17 cellular contexts compared by ENCODE assay signal in the genomic region with DNA sequence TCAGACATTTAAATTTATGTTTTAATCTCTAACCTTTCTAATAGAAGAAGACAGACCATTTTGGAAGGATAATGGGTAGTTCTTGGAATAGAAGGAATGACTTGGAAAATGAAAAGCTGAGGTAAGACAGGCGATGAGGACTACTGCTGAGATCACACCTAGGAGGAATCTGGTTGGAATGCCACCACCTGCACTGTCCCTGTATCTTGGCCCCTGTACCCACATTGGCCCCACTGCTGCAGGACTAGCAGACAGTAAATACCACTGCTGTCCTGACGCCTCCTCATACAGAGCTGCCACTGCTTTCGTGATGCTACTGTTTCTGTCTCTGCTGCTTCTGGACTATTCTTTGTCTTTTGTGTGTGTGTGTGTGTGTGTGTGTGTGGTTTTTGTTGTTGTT.
A peak's percentile ranks its signal among the peaks of the same experiment; 100 is the strongest.
DNase-seq lines count a peak whose midpoint lies in the region; ATAC-seq, FAIRE-seq and TF ChIP-seq lines count a peak whose summit lies in the region.
"Had no signal": no experiment of that assay in that cellular context is flagged by ENCODE, and none has a peak within 500 bp of the region (broad histone marks: within the 10 kb centered on the region; RNA-seq: fewer than 3 reads in every experiment).

No MANE protein-coding gene starts in this region.

- no peak for TF ChIP-seq POLR2A in H1 (IDR thresholded peaks at IDR 0.05; ENCODE audit: control extremely low read depth in 1 of 2, low read depth in 2 of 2, low read length in 2 of 2)

- no peaks in the 10 kb centered on the region for H3K27me3 ChIP-seq in H1 (replicated peaks in 1 of 4; ENCODE audit: control insufficient read depth in 3 of 4, extremely low read depth in 1 of 4, insufficient read depth in 3 of 4, low read length in 3 of 4)
- H3K27me3 ChIP-seq in neuronal stem cell (ENCODE audit: control insufficient read depth in 3 of 3, insufficient read depth in 3 of 3, low read depth in 1 of 3, low read length in 3 of 3), result no peaks in the 10 kb centered on the region

- no peaks in the 10 kb centered on the region for H4K20me1 ChIP-seq in H1 (replicated peaks in 1 of 2; ENCODE audit: control insufficient read depth in 1 of 2, insufficient read depth in 2 of 2, low read length in 2 of 2)

- H3K4me1 Mint-ChIP-seq in stimulated activated memory B cell treated with anti-CD40 and anti-IgM and Interleukin-4, amounts not matched to agents 10 μg/mL and 1 μg/mL and 100 μg/mL, for 72 hours, result peaks cover 11% of the 10 kb centered on the region
- H3K4me1 Mint-ChIP-seq in activated CD8-positive, alpha-beta T cell treated with anti-CD3 and anti-CD28 coated beads for 36 hours (ENCODE audit: low read depth), result no peaks in the 10 kb centered on the region
- H3K4me1 Mint-ChIP-seq: CD4-positive, alpha-beta memory T cell had no signal

- H3K79me1 ChIP-seq in H1 (ENCODE audit: low read depth, low read length) (no peaks in the 10 kb centered on the region), neuronal stem cell (ENCODE audit: low read depth, low read length) (no peaks in the 10 kb centered on the region)

- H2BK12ac ChIP-seq in H1 (ENCODE audit: low read depth, low read length), result no peak overlapping the region
- no peak overlapping the region for H2BK12ac ChIP-seq in neuronal stem cell (ENCODE audit: low read length)

- H4K91ac ChIP-seq in H1 (replicated peaks; ENCODE audit: insufficient read length, low read length) (no peak overlapping the region), neuronal stem cell (ENCODE audit: low read depth, low read length, poor library complexity) (no peak overlapping the region)

- H2BK15ac ChIP-seq in H1 (ENCODE audit: low read length) (no peak overlapping the region), neuronal stem cell (ENCODE audit: low read length) (no peak overlapping the region)

- no peak overlapping the region for H3K4me2 ChIP-seq in H1 (ENCODE audit: insufficient read depth in 1 of 2, low read depth in 2 of 2, low read length in 2 of 2)
- no peak overlapping the region for H3K4me2 ChIP-seq in neuronal stem cell (ENCODE audit: insufficient read depth, low read length, poor library complexity, severe bottlenecking)
- H3K4me2 ChIP-seq: GM23338 had no signal

- 85% methylated on average over 3 of the region's 3 CpGs; no CpG with 5 or more reads in 1 of the 2 experiments for WGBS in H1 (ENCODE audit: extremely low coverage in 1 of 2, insufficient coverage in 1 of 2, insufficient read length in 1 of 2, insufficient replicate concordance in 2 of 2, low coverage in 1 of 2, low lambda C conversion rate in 2 of 2, missing lambda C conversion rate in 1 of 2), 2 experiments
- no CpG with 5 or more reads among the region's 3 CpGs for WGBS in neuronal stem cell (ENCODE audit: extremely low coverage in 2 of 2, insufficient read length in 2 of 2, insufficient replicate concordance in 1 of 2), 2 donors

- no peak overlapping the region for H3K14ac ChIP-seq in H1 (ENCODE audit: insufficient read length)
- H3K14ac ChIP-seq in neuronal stem cell (ENCODE audit: low read length), result no peak overlapping the region

- H3K9me3 ChIP-seq in H1 (ENCODE audit: insufficient read depth in 2 of 2, low read depth in 1 of 2, low read length in 1 of 2) (no peaks in the 10 kb centered on the region), neuronal stem cell (replicated peaks in 1 of 2; ENCODE audit: control insufficient read depth in 2 of 2, insufficient read depth in 1 of 2, low read depth in 1 of 2, low read length in 2 of 2) (peaks cover 2 to 7% of the 10 kb centered on the region in 2 donors)
- H3K9me3 ChIP-seq: Caco-2, HAP-1 had no signal

- H3K18ac ChIP-seq in H1 (ENCODE audit: extremely low read depth, low read length) (no peak overlapping the region), neuronal stem cell (ENCODE audit: low read length) (peak overlapping the region; percentile 67)

- H3K36me3 Mint-ChIP-seq in stimulated activated memory B cell treated with anti-CD40 and anti-IgM and Interleukin-4, amounts not matched to agents 10 μg/mL and 1 μg/mL and 100 μg/mL, for 72 hours, result no peaks in the 10 kb centered on the region
- no peaks in the 10 kb centered on the region for H3K36me3 Mint-ChIP-seq in activated CD8-positive, alpha-beta T cell treated with anti-CD3 and anti-CD28 coated beads for 36 hours (ENCODE audit: low read depth)
- H3K36me3 Mint-ChIP-seq: CD4-positive, alpha-beta memory T cell had no signal

- peaks cover 8% of the 10 kb centered on the region for H3K27me3 Mint-ChIP-seq in stimulated activated memory B cell treated with anti-CD40 and anti-IgM and Interleukin-4, amounts not matched to agents 10 μg/mL and 1 μg/mL and 100 μg/mL, for 72 hours
- no peaks in the 10 kb centered on the region for H3K27me3 Mint-ChIP-seq in activated CD8-positive, alpha-beta T cell treated with anti-CD3 and anti-CD28 coated beads for 36 hours
- H3K27me3 Mint-ChIP-seq: CD4-positive, alpha-beta memory T cell had no signal

- TF ChIP-seq RAD21 in H1 (IDR thresholded peaks at IDR 0.05 in 1 of 2, conservative IDR thresholded peaks at IDR 0.05 in 1 of 2; ENCODE audit: low read depth in 2 of 2, low read length in 2 of 2), result no peak

- H2BK5ac ChIP-seq in H1 (ENCODE audit: low read depth, low read length), result no peak overlapping the region
- H2BK5ac ChIP-seq in neuronal stem cell (ENCODE audit: low read length), result no peak overlapping the region

- H3K4me3 Mint-ChIP-seq in stimulated activated memory B cell treated with anti-CD40 and anti-IgM and Interleukin-4, amounts not matched to agents 10 μg/mL and 1 μg/mL and 100 μg/mL, for 72 hours, result no peak overlapping the region
- H3K4me3 Mint-ChIP-seq in activated CD8-positive, alpha-beta T cell treated with anti-CD3 and anti-CD28 coated beads for 36 hours, result no peak overlapping the region
- H3K4me3 Mint-ChIP-seq: CD4-positive, alpha-beta memory T cell; GM23338; HFFc6 had no signal

- no peaks in the 10 kb centered on the region for H3K9me3 Mint-ChIP-seq in stimulated activated memory B cell treated with anti-CD40 and anti-IgM and Interleukin-4, amounts not matched to agents 10 μg/mL and 1 μg/mL and 100 μg/mL, for 72 hours
- H3K9me3 Mint-ChIP-seq in activated CD8-positive, alpha-beta T cell treated with anti-CD3 and anti-CD28 coated beads for 36 hours, result no peaks in the 10 kb centered on the region
- H3K9me3 Mint-ChIP-seq: CD4-positive, alpha-beta memory T cell; GM23338 had no signal

- DNase-seq in H1 (ENCODE audit: low read depth in 1 of 2, low spot score in 2 of 2), result no peak
- DNase-seq in neuronal stem cell (ENCODE audit: low spot score), result no peak
- no peak for DNase-seq in stimulated activated CD4-positive, alpha-beta T cell treated with anti-CD3 and anti-CD28 coated beads, Interleukin-15, amount 100 ng/mL, for 24 hours
- DNase-seq in activated CD8-positive, alpha-beta T cell treated with anti-CD3 and anti-CD28 coated beads for 36 hours, result no peak
- DNase-seq: C1 segment of cervical spinal cord; Caco-2; CD4-positive, alpha-beta memory T cell; DMS153; DND-41; HFFc6 had no signal

- CTCF ChIA-PET in H1 (lab: Charles Lee; ENCODE audit: partially characterized antibody), result no interaction called here
- CTCF ChIA-PET in activated CD8-positive, alpha-beta T cell treated with anti-CD3 and anti-CD28 coated beads for 36 hours (lab: Charles Lee), result no interaction called here

- no peak overlapping the region for H2BK20ac ChIP-seq in H1 (ENCODE audit: low read length)

- H2AFZ ChIP-seq in H1 (ENCODE audit: low read length), result no peak overlapping the region
- no peak overlapping the region for H2AFZ ChIP-seq in neuronal stem cell (ENCODE audit: low read length)
- H2AFZ ChIP-seq: GM23338 had no signal

- H3K27ac Mint-ChIP-seq in stimulated activated memory B cell treated with anti-CD40 and anti-IgM and Interleukin-4, amounts not matched to agents 10 μg/mL and 1 μg/mL and 100 μg/mL, for 72 hours, result no peak overlapping the region
- no peak overlapping the region for H3K27ac Mint-ChIP-seq in activated CD8-positive, alpha-beta T cell treated with anti-CD3 and anti-CD28 coated beads for 36 hours
- H3K27ac Mint-ChIP-seq: CD4-positive, alpha-beta memory T cell; GM23338; HFFc6 had no signal

- intact Hi-C loops in activated CD8-positive, alpha-beta T cell treated with anti-CD3 and anti-CD28 coated beads for 36 hours (cut with micrococcal nuclease), result no loop called here

- no peak overlapping the region for H2BK120ac ChIP-seq in H1 (replicated peaks; ENCODE audit: low read depth, low read length)
- H2BK120ac ChIP-seq in neuronal stem cell (ENCODE audit: low read depth, low read length), result no peak overlapping the region

- H3K4me1 ChIP-seq in H1 (replicated peaks in 1 of 4; ENCODE audit: control insufficient read depth in 3 of 4, insufficient read depth in 4 of 4, low read length in 3 of 4) (peaks cover 0 to 3% (median 1%) of the 10 kb centered on the region in 4 experiments; a peak in 2 of 7 replicates), neuronal stem cell (ENCODE audit: control insufficient read depth in 2 of 2, insufficient read depth in 1 of 2, low read depth in 1 of 2, low read length in 2 of 2) (peaks cover 2 to 5% of the 10 kb centered on the region in 2 donors)
- H3K4me1 ChIP-seq: Caco-2, HAP-1 had no signal

- H3K4me3 ChIP-seq in H1 (ENCODE audit: extremely low read depth in 1 of 4, insufficient read depth in 2 of 4, low read depth in 3 of 4, low read length in 4 of 4), result no peak overlapping the region
- no peak overlapping the region for H3K4me3 ChIP-seq in neuronal stem cell (ENCODE audit: low read length in 2 of 2)
- H3K4me3 ChIP-seq: GM12878, GM23338, HAP-1 had no signal

- H3K9ac ChIP-seq in H1 (replicated peaks in 1 of 4; ENCODE audit: extremely low read depth in 1 of 4, low read depth in 3 of 4, low read length in 3 of 4), result no peak overlapping the region
- H3K9ac ChIP-seq in neuronal stem cell (ENCODE audit: low read depth, low read length, poor library complexity), result no peak overlapping the region

- peak; percentile 9 for ATAC-seq in stimulated activated memory B cell treated with anti-CD40 and anti-IgM and Interleukin-4, amounts not matched to agents 10 μg/mL and 1 μg/mL and 100 μg/mL, for 72 hours
- no peak for ATAC-seq in GM18909 (IDR thresholded peaks at IDR 0.05; ENCODE audit: poor library complexity, unreplicated experiment)
- no peak for ATAC-seq in activated CD8-positive, alpha-beta T cell treated with anti-CD3 and anti-CD28 coated beads for 36 hours
- ATAC-seq: GM12878, GM23338 had no signal

- TF ChIP-seq CTCF in H1 (IDR thresholded peaks at IDR 0.05; ENCODE audit: control extremely low read depth in 1 of 3, insufficient read depth in 1 of 3, low read depth in 1 of 3, low read length in 3 of 3), result no peak
- no peak for TF ChIP-seq CTCF in activated CD8-positive, alpha-beta T cell treated with anti-CD3 and anti-CD28 coated beads for 36 hours (IDR thresholded peaks at IDR 0.05)

- TF ChIP-seq EP300 in H1 (IDR thresholded peaks at IDR 0.05; ENCODE audit: borderline replicate concordance in 1 of 2, low read depth in 2 of 2, low read length in 2 of 2), result no peak

- no peak overlapping the region for H3K23ac ChIP-seq in H1 (ENCODE audit: insufficient read length)
- no peak overlapping the region for H3K23ac ChIP-seq in neuronal stem cell (ENCODE audit: low read depth, low read length, poor library complexity)

- no peak overlapping the region for H3K56ac ChIP-seq in H1 (replicated peaks; ENCODE audit: insufficient read length, low read depth, low read length)

- H3K4ac ChIP-seq in H1 (replicated peaks; ENCODE audit: insufficient read length, low read depth, low read length), result no peak overlapping the region
- no peak overlapping the region for H3K4ac ChIP-seq in neuronal stem cell (ENCODE audit: low read length)

- no peaks in the 10 kb centered on the region for H3K23me2 ChIP-seq in H1 (ENCODE audit: low read depth, low read length)

- H2AK5ac ChIP-seq in H1 (ENCODE audit: low read depth, low read length), result no peak overlapping the region
- H2AK5ac ChIP-seq in neuronal stem cell (ENCODE audit: low read depth, low read length), result no peak overlapping the region

- H3K27ac ChIP-seq in H1 (ENCODE audit: low read depth, low read length) (no peak overlapping the region), neuronal stem cell (replicated peaks; ENCODE audit: low read length) (no peak overlapping the region)

- no peak overlapping the region for H4K8ac ChIP-seq in H1 (ENCODE audit: extremely low read depth, insufficient read depth, low read length)
- H4K8ac ChIP-seq in neuronal stem cell (ENCODE audit: low read depth, low read length), result no peak overlapping the region

- H3K79me2 ChIP-seq in H1 (ENCODE audit: control insufficient read depth in 1 of 2, insufficient read depth in 2 of 2, low read length in 2 of 2), result no peaks in the 10 kb centered on the region

- FAIRE-seq in H1 (lab: Jason Lieb, UNC), result no peak
- FAIRE-seq: G401.6, GM12878, H54 had no signal

- POLR2A ChIA-PET in H1 (lab: Charles Lee; ENCODE audit: partially characterized antibody), result no interaction called here
- POLR2A ChIA-PET in activated CD8-positive, alpha-beta T cell treated with anti-CD3 and anti-CD28 coated beads for 36 hours (lab: Charles Lee), result no interaction called here

- no peaks in the 10 kb centered on the region for H3K36me3 ChIP-seq in H1 (ENCODE audit: control insufficient read depth in 2 of 4, insufficient read depth in 4 of 4, low read length in 3 of 4)
- H3K36me3 ChIP-seq in neuronal stem cell (replicated peaks in 1 of 2; ENCODE audit: control insufficient read depth in 2 of 2, insufficient read depth in 2 of 2, low read length in 2 of 2), result no peaks in the 10 kb centered on the region
- H3K36me3 ChIP-seq: HAP-1 had no signal

- H4K5ac ChIP-seq in H1 (ENCODE audit: insufficient read length, low read depth, low read length), result no peak overlapping the region
